Comparison of ENCODE assay signal across 22 cellular contexts in the genomic region with DNA sequence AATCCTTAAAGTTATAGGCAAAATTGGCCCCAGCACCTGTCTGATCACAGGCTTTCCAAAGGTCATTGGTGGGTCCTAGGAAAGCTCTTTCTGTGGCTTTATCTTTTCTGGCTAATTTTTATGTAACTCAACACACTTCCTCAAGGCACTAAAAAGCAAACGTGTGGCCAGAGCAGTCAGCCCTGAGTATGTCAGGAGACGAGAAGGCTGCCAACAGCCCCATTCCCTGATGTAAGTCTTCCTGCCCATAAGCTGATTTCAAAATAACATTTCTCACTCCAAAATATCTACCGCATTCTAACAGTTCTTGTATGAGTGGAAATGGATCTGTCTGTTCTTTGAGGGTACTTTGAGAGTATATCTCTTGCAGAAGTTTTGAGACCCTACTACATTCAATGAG.
"Had no signal": no experiment of that assay in that cellular context is flagged by ENCODE, and none has a peak within 500 bp of the region (broad histone marks: within the 10 kb centered on the region; RNA-seq: fewer than 3 reads in every experiment).

No MANE protein-coding gene starts in this region.

- H3K4me3 ChIP-seq: heart left ventricle, lower lobe of right lung, spleen, thoracic aorta, upper lobe of left lung had no signal

- H3K9me3 ChIP-seq: lower lobe of right lung, thoracic aorta had no signal

- H3K36me3 ChIP-seq: heart left ventricle, lower lobe of right lung, spleen, thoracic aorta, upper lobe of left lung had no signal

- ATAC-seq: activated CD8-positive, alpha-beta T cell treated with anti-CD3 and anti-CD28 coated beads, Interleukin-2, amount 10 ng/mL, durations not matched to agents 7 days and 5 days; heart left ventricle; lower lobe of right lung; naive thymus-derived CD4-positive, alpha-beta T cell had no signal

- H3K27me3 ChIP-seq: spleen, upper lobe of left lung had no signal

- H3K27ac ChIP-seq: heart left ventricle, lower lobe of right lung, spleen, thoracic aorta, upper lobe of left lung, VCaP had no signal

- H3K4me1 ChIP-seq: heart left ventricle, lower lobe of right lung, spleen, upper lobe of left lung had no signal

- DNase-seq: activated CD4-positive, alpha-beta T cell treated with anti-CD3 and anti-CD28 coated beads for 1 hour; activated CD4-positive, alpha-beta T cell treated with anti-CD3 and anti-CD28 coated beads, Interleukin-2, amount 50 U/mL, for 1 hour; activated CD8-positive, alpha-beta T cell treated with anti-CD3 and anti-CD28 coated beads, Interleukin-2, amount 10 ng/mL, durations not matched to agents 7 days and 5 days; activated gamma-delta T cell treated with Interleukin-2 at 50 U/mL for 16 hours; caudate nucleus; dermis blood vessel endothelial cell; effector CD8-positive, alpha-beta T cell; erythroblast; heart left ventricle; kidney; lower lobe of right lung; naive thymus-derived CD4-positive, alpha-beta T cell; occipital lobe; posterior cingulate gyrus; spleen; stimulated activated CD4-positive, alpha-beta T cell treated with anti-CD3 and anti-CD28 coated beads, Interleukin-4, amount 100 ng/mL, for 1 hour; stimulated activated naive CD4-positive, alpha-beta T cell; SW 1271; T-helper 2 cell; upper lobe of left lung had no signal
